ENCODE assay signal across 10 cellular contexts in genomic region chr5:150021491-150022162, GRCh38. TPM values are rescaled to one million over a fixed set of nuclear protein-coding genes. Genes with fewer than 3 reads are reported as not detected.
DNase-seq lines count a peak whose midpoint lies in the region; ATAC-seq, FAIRE-seq and TF ChIP-seq lines count a peak whose summit lies in the region.
"Had no signal": no experiment of that assay in that cellular context is flagged by ENCODE, and none has a peak within 500 bp of the region (broad histone marks: within the 10 kb centered on the region; RNA-seq: fewer than 3 reads in every experiment).

No MANE protein-coding gene starts in this region.

- no peaks in the 10 kb centered on the region for H3K27me3 Mint-ChIP-seq in activated T-cell treated with anti-CD3 and anti-CD28 coated beads, Interleukin-2, amount 50 U/mL, for 72 hours (ENCODE audit: low read depth)
- H3K27me3 Mint-ChIP-seq in MCF 10A (ENCODE audit: insufficient read depth, unreplicated experiment) = no peaks in the 10 kb centered on the region

- no peak overlapping the region for H2AFZ ChIP-seq in keratinocyte (ENCODE audit: control insufficient read depth, low read length)

- intact Hi-C loops in MCF 10A (cut with micrococcal nuclease) (loop anchor here (1.0 to 2.0 kb wide), 2 partner anchors 15 to 20 kb away; no protein-coding TSS in a partner anchor), thyroid gland (cut with DNase I) (no loop called here)

- H3K27ac ChIP-seq in keratinocyte (ENCODE audit: control insufficient read depth, insufficient read depth, low read length) (peak overlapping the region; percentile 83), thyroid gland (peak overlapping the region; percentile 89 to 95 (median 92))

- peak overlapping the region; percentile 48 for H3K27ac Mint-ChIP-seq in activated T-cell treated with anti-CD3 and anti-CD28 coated beads, Interleukin-2, amount 50 U/mL, for 72 hours
- peak overlapping the region; percentile 89 for H3K27ac Mint-ChIP-seq in MCF 10A (ENCODE audit: low read depth, unreplicated experiment)

- TF ChIP-seq POLR2A in thyroid gland (IDR thresholded peaks at IDR 0.05) = no peak

- H3K36me3 ChIP-seq in keratinocyte (ENCODE audit: control insufficient read depth in 2 of 2, extremely low read depth in 1 of 2, insufficient read depth in 2 of 2, low read length in 2 of 2) = peaks cover 33 to 40% of the 10 kb centered on the region in 2 experiments
- H3K36me3 ChIP-seq in thyroid gland = peaks cover 22 to 25% of the 10 kb centered on the region in 2 donors

- H3K36me3 Mint-ChIP-seq in activated T-cell treated with anti-CD3 and anti-CD28 coated beads, Interleukin-2, amount 50 U/mL, for 72 hours (ENCODE audit: insufficient read depth in 2 of 2) = peaks cover 4 to 36% of the 10 kb centered on the region in 2 donors
- H3K36me3 Mint-ChIP-seq in MCF 10A (ENCODE audit: insufficient read depth, unreplicated experiment) = peaks cover 92% of the 10 kb centered on the region

- peak; percentile 78 for FAIRE-seq in keratinocyte (lab: Jason Lieb, UNC)

- no peaks in the 10 kb centered on the region for H3K9me3 Mint-ChIP-seq in activated T-cell treated with anti-CD3 and anti-CD28 coated beads, Interleukin-2, amount 50 U/mL, for 72 hours
- H3K9me3 Mint-ChIP-seq in MCF 10A (ENCODE audit: unreplicated experiment) = no peaks in the 10 kb centered on the region

- H3K27me3 ChIP-seq in keratinocyte (ENCODE audit: control insufficient read depth, extremely low read depth, insufficient read depth, low read length) (no peaks in the 10 kb centered on the region), thyroid gland (no peaks in the 10 kb centered on the region)

- TF ChIP-seq CTCF in MCF 10A (IDR thresholded peaks at IDR 0.05; ENCODE audit: unreplicated experiment) = no peak
- no peak for TF ChIP-seq CTCF in keratinocyte (optimal IDR thresholded peaks at IDR 0.05 in 1 of 3, IDR thresholded peaks at IDR 0.05 in 1 of 3, conservative IDR thresholded peaks at IDR 0.05 in 1 of 3; ENCODE audit: extremely low read depth in 1 of 3, insufficient read depth in 2 of 3, low read length in 3 of 3)
- no peak for TF ChIP-seq CTCF in thyroid gland (IDR thresholded peaks at IDR 0.05)

- ATAC-seq in activated T-cell treated with anti-CD3 and anti-CD28 coated beads, Interleukin-2, amount 50 U/mL, for 72 hours (replicated peaks in 1 of 2) = no peak

- CTCF ChIA-PET in MCF 10A (lab: Yijun Ruan, JAX) = interaction anchor here (0.5 to 2.3 kb wide), 27 partner anchors 9 to 547 kb away, joined by 3 to 14 read pairs (median 4); partner anchors contain the start of gene TIGD6

- peaks cover 51% of the 10 kb centered on the region for H3K4me1 ChIP-seq in keratinocyte (ENCODE audit: control insufficient read depth, extremely low read depth, insufficient read depth, low read length)
- peaks cover 25 to 34% of the 10 kb centered on the region in 2 donors for H3K4me1 ChIP-seq in thyroid gland

- no TSS peak for BruUV-seq in MCF 10A (replicated peaks; lab: Mats Ljungman, UMichigan)

- DNase-seq in activated T-cell treated with anti-CD3 and anti-CD28 coated beads, Interleukin-2, amount 50 U/mL, for 72 hours = no peak
- DNase-seq in activated T-cell treated with anti-CD3 and anti-CD28 coated beads, Interleukin-2, amount 50 U/mL, for 1 hour = no peak
- DNase-seq in MCF 10A (ENCODE audit: unreplicated experiment) = peak; percentile 93
- DNase-seq in keratinocyte (ENCODE audit: low read depth, low spot score) = peak; percentile 62
- peak; percentile 5 to 29 for DNase-seq in thyroid gland
- no peak for DNase-seq in AG20443 (ENCODE audit: low spot score)
- DNase-seq in NCI-H524 treated with DMSO at 0.1 percent for 48 hours (lab: John Stamatoyannopoulos, UW) = no peak
- DNase-seq in DMS153 treated with DMSO at 0.1 percent for 48 hours (lab: John Stamatoyannopoulos, UW; ENCODE audit: unreplicated experiment) = no peak
- DNase-seq: activated CD4-positive, alpha-beta T cell treated with anti-CD3 and anti-CD28 coated beads for 48 hours; NCI-H446 treated with DMSO at 0.1 percent for 48 hours had no signal

- H3K9me1 ChIP-seq in keratinocyte (ENCODE audit: control insufficient read depth, extremely low read depth, insufficient read depth, low read length) = no peaks in the 10 kb centered on the region

- no peak overlapping the region for H3K4me3 Mint-ChIP-seq in activated T-cell treated with anti-CD3 and anti-CD28 coated beads, Interleukin-2, amount 50 U/mL, for 72 hours
- H3K4me3 Mint-ChIP-seq in MCF 10A (ENCODE audit: unreplicated experiment) = peak overlapping the region; percentile 63

- H3K79me2 ChIP-seq in keratinocyte (ENCODE audit: control insufficient read depth, insufficient read depth, low read length) = peaks cover 22% of the 10 kb centered on the region

- H3K9me3 ChIP-seq in keratinocyte (ENCODE audit: control insufficient read depth, low read depth, low read length) (no peaks in the 10 kb centered on the region), thyroid gland (no peaks in the 10 kb centered on the region)

- no peaks in the 10 kb centered on the region for H4K20me1 ChIP-seq in keratinocyte (ENCODE audit: control insufficient read depth, extremely low read depth, insufficient read depth, low read length)

- POLR2A ChIA-PET in MCF 10A (lab: Yijun Ruan, JAX) = interaction anchor here (0.9 to 4.6 kb wide), 20 partner anchors 10 to 677 kb away, joined by 3 to 104 read pairs (median 6); partner anchors contain the start of genes GRPEL2, HMGXB3 and TIGD6

- H3K9ac ChIP-seq in keratinocyte (ENCODE audit: control insufficient read depth, extremely low read depth, insufficient read depth, low read length) = peak overlapping the region; percentile 33

- dilution Hi-C loops in keratinocyte (cut with MboI; ENCODE audit: extremely low pct_ligation_motif_present, low sequenced_read_pairs) = no loop called here

- WGBS in thyroid gland, 2 donors = 85 to 87% methylated on average over 13 of the region's 13 CpGs

- H3K4me1 Mint-ChIP-seq in activated T-cell treated with anti-CD3 and anti-CD28 coated beads, Interleukin-2, amount 50 U/mL, for 72 hours (ENCODE audit: low read depth) = peaks cover 11% of the 10 kb centered on the region
- peaks cover 50% of the 10 kb centered on the region for H3K4me1 Mint-ChIP-seq in MCF 10A (ENCODE audit: insufficient read depth, unreplicated experiment)

- H3K4me3 ChIP-seq in keratinocyte (ENCODE audit: control insufficient read depth in 2 of 3, extremely low read depth in 1 of 3, insufficient read depth in 2 of 3, low read depth in 1 of 3, low read length in 3 of 3) = peak overlapping the region in 2 of 3 experiments; percentile 15 to 41
- no peak overlapping the region for H3K4me3 ChIP-seq in thyroid gland (replicated peaks in 1 of 3)

- H3K4me2 ChIP-seq in keratinocyte (ENCODE audit: control insufficient read depth, extremely low read depth, insufficient read depth, low read depth, low read length) = peak overlapping the region; percentile 84

RNA-seq across cellular contexts. Expression of gene HMGXB3, which starts 21.1 kb away (rescaled TPM):
- total RNA-seq in activated T-cell treated with anti-CD3 and anti-CD28 coated beads, Interleukin-2, amount 50 U/mL, for 72 hours = 10 to 100 TPM; 32.2 to 34.6 TPM
- total RNA-seq in MCF 10A (2022) (66.8 and 67.8 TPM in 2 replicates), thyroid gland (10 to 100 TPM; 35.5 to 70.2 (median 41.1) TPM)
- 37.8 to 39.4 TPM (median 38.6 TPM) in 3 replicates for polyA plus RNA-seq in keratinocyte
- 19.4 TPM for polyA plus RNA-seq in keratinocyte (2011; ENCODE audit: low read depth)
- polyA plus RNA-seq in keratinocyte (2011; cell fraction: cytosol; rRNA removed) = 29.2 and 29.7 TPM in 2 replicates
- polyA plus RNA-seq in keratinocyte (2011; cell fraction: nucleus; rRNA removed) = 89.4 and 108 TPM in 2 replicates
- polyA plus RNA-seq in keratinocyte (2012; ENCODE audit: low replicate concordance) = 16.1 and 27.2 TPM in 2 replicates
- 64.6 to 78.4 TPM (median 68.0 TPM) in 3 replicates for polyA minus RNA-seq in keratinocyte
- 41.6 TPM for polyA minus RNA-seq in keratinocyte (2011; cell fraction: cytosol; rRNA and poly(A)+ RNA removed)
- 56.6 and 84.9 TPM in 2 replicates for polyA minus RNA-seq in keratinocyte (2011; cell fraction: nucleus; rRNA and poly(A)+ RNA removed)

RNA-seq across cellular contexts. Expression of gene TIGD6, which starts 21.2 kb away (rescaled TPM):
- total RNA-seq in activated T-cell treated with anti-CD3 and anti-CD28 coated beads, Interleukin-2, amount 50 U/mL, for 72 hours = 1 to 10 TPM; 2.6 to 3.1 TPM
- 9.0 and 10.6 TPM in 2 replicates for total RNA-seq in MCF 10A (2022)
- polyA plus RNA-seq in keratinocyte = 3.9 to 4.1 TPM (median 4.1 TPM) in 3 replicates
- polyA plus RNA-seq in keratinocyte (2011; ENCODE audit: low read depth) = 1.5 TPM
- polyA plus RNA-seq in keratinocyte (2011; cell fraction: cytosol; rRNA removed) = 3.1 and 4.7 TPM in 2 replicates
- polyA plus RNA-seq in keratinocyte (2011; cell fraction: nucleus; rRNA removed) = 4.1 and 5.3 TPM in 2 replicates
- 3.0 and 3.2 TPM in 2 replicates for polyA plus RNA-seq in keratinocyte (2012; ENCODE audit: low replicate concordance)
- polyA minus RNA-seq in keratinocyte = 6.5 to 10.5 TPM (median 8.9 TPM) in 3 replicates
- polyA minus RNA-seq in keratinocyte (2011; cell fraction: cytosol; rRNA and poly(A)+ RNA removed) = 3.8 TPM
- polyA minus RNA-seq in keratinocyte (2011; cell fraction: nucleus; rRNA and poly(A)+ RNA removed) = 2.2 and 5.0 TPM in 2 replicates
- total RNA-seq in thyroid gland = 1 to 10 TPM; 6.4 to 7.9 (median 6.7) TPM

Comparison
In these comparisons a context has a peak if more than half of its experiments do, and no peak if none do; other contexts are left out.
1. DNase-seq: peak in MCF 10A (single experiment), keratinocyte (single experiment) and thyroid gland (2 of 2); none in activated T-cell treated with anti-CD3 and anti-CD28 coated beads, Interleukin-2, amount 50 U/mL, for 72 hours (0 of 2), activated T-cell treated with anti-CD3 and anti-CD28 coated beads, Interleukin-2, amount 50 U/mL, for 1 hour (single experiment), AG20443 (single experiment), NCI-H524 treated with DMSO at 0.1 percent for 48 hours (single experiment) and DMS153 treated with DMSO at 0.1 percent for 48 hours (single experiment).
2. H3K4me3 ChIP-seq: peak in keratinocyte (2 of 3); none in thyroid gland (0 of 3).